In genomic region chr2:20415511-20415918, GRCh38 we compare ENCODE assay signal across 16 cellular contexts. TPM values are rescaled to one million over a fixed set of nuclear protein-coding genes. Genes with fewer than 3 reads are reported as not detected.
DNase-seq lines count a peak whose midpoint lies in the region; ATAC-seq and TF ChIP-seq lines count a peak whose summit lies in the region.
"Had no signal": no experiment of that assay in that cellular context is flagged by ENCODE, and none has a peak within 500 bp of the region (broad histone marks: within the 10 kb centered on the region; RNA-seq: fewer than 3 reads in every experiment).

No MANE protein-coding gene starts in this region.

- no peaks in the 10 kb centered on the region for H3K27me3 ChIP-seq in WERI-Rb-1 (ENCODE audit: insufficient read depth, low read depth, severe bottlenecking)
- H3K27me3 ChIP-seq: uterus had no signal

- peak; percentile 36 for DNase-seq in activated CD8-positive, alpha-beta memory T cell treated with anti-CD3 and anti-CD28 coated beads, Interleukin-2, amount 50 U/mL, for 48 hours
- no peak for DNase-seq in activated CD8-positive, alpha-beta memory T cell treated with anti-CD3 and anti-CD28 coated beads, Interleukin-2, amount 50 U/mL, for 4 hours
- peak; percentile 60 for DNase-seq in WERI-Rb-1
- peak; percentile 39 for DNase-seq in glomerular visceral epithelial cell (ENCODE audit: extremely low spot score)
- peak; percentile 42 for DNase-seq in ureter (ENCODE audit: low spot score)
- no peak for DNase-seq in C1 segment of cervical spinal cord (lab: John Stamatoyannopoulos, UW)
- DNase-seq: ACHN; activated CD4-positive, alpha-beta T cell treated with anti-CD3 and anti-CD28 coated beads, Interleukin-2, amount 50 U/mL, for 1 hour; activated naive CD8-positive, alpha-beta T cell treated with anti-CD3 and anti-CD28 coated beads, Interleukin-2, amount 50 U/mL, for 24 hours; activated T-cell treated with anti-CD3 and anti-CD28 coated beads, Interleukin-2, amount 50 U/mL, for 72 hours; left ventricle myocardium superior; RPMI8226; SW 1271 had no signal

- no peak for TF ChIP-seq CTCF in WERI-Rb-1 (IDR thresholded peaks at IDR 0.05; ENCODE audit: low read depth, low read length)

- H3K36me3 ChIP-seq in WERI-Rb-1 = no peaks in the 10 kb centered on the region
- H3K36me3 ChIP-seq: uterus had no signal

- no peak for ATAC-seq in HG02759 (IDR thresholded peaks at IDR 0.05; ENCODE audit: unreplicated experiment)
- ATAC-seq in HG02623 (IDR thresholded peaks at IDR 0.05; ENCODE audit: unreplicated experiment) = no peak
- ATAC-seq: activated naive CD8-positive, alpha-beta T cell treated with anti-CD3 and anti-CD28 coated beads, Interleukin-2, amount 50 U/mL, for 24 hours; activated T-cell treated with anti-CD3 and anti-CD28 coated beads, Interleukin-2, amount 50 U/mL, for 72 hours; left ventricle myocardium superior had no signal

- H3K27ac ChIP-seq in WERI-Rb-1 = no peak overlapping the region
- H3K27ac ChIP-seq: uterus had no signal

- H3K4me3 ChIP-seq in WERI-Rb-1 (ENCODE audit: low read depth, low read length) = no peak overlapping the region
- H3K4me3 ChIP-seq: uterus had no signal

- no peaks in the 10 kb centered on the region for H3K9me3 ChIP-seq in WERI-Rb-1 (ENCODE audit: severe bottlenecking)
- H3K9me3 ChIP-seq: uterus had no signal

RNA-seq across cellular contexts. Expression of gene RHOB, which starts 31.4 kb away (rescaled TPM):
- 304 TPM for total RNA-seq in ureter

Comparison
In these comparisons a context has a peak if more than half of its experiments do, and no peak if none do; other contexts are left out.
1. DNase-seq: peak in activated CD8-positive, alpha-beta memory T cell treated with anti-CD3 and anti-CD28 coated beads, Interleukin-2, amount 50 U/mL, for 48 hours (single experiment), WERI-Rb-1 (single experiment), glomerular visceral epithelial cell (single experiment) and ureter (single experiment); none in activated CD8-positive, alpha-beta memory T cell treated with anti-CD3 and anti-CD28 coated beads, Interleukin-2, amount 50 U/mL, for 4 hours (single experiment) and C1 segment of cervical spinal cord (0 of 14).